ENCODE assay signal across 8 cellular contexts in genomic region chr11:44286268-44286880, GRCh38. TPM values are rescaled to one million over a fixed set of nuclear protein-coding genes. Genes with fewer than 3 reads are reported as not detected.
DNase-seq lines count a peak whose midpoint lies in the region; ATAC-seq and TF ChIP-seq lines count a peak whose summit lies in the region.

No MANE protein-coding gene starts in this region.

- H3K4me2 ChIP-seq in fibroblast of lung (ENCODE audit: extremely low read depth, insufficient read depth, low read length) (no peak overlapping the region), osteoblast (ENCODE audit: insufficient read depth, low read length) (no peak overlapping the region)

- H3K4me1 ChIP-seq in fibroblast of lung (ENCODE audit: control insufficient read depth, extremely low read depth, insufficient read depth, low read length): no peaks in the 10 kb centered on the region
- peaks cover 12% of the 10 kb centered on the region for H3K4me1 ChIP-seq in osteoblast (ENCODE audit: insufficient read depth, low read length)
- no peaks in the 10 kb centered on the region for H3K4me1 ChIP-seq in aorta (ENCODE audit: control insufficient read depth in 1 of 2, insufficient read depth in 2 of 2, low read length in 2 of 2)

- H3K27me3 ChIP-seq in fibroblast of lung (ENCODE audit: control insufficient read depth, insufficient read depth, low read length) (no peaks in the 10 kb centered on the region), osteoblast (ENCODE audit: insufficient read depth, low read length) (no peaks in the 10 kb centered on the region), aorta (ENCODE audit: control insufficient read depth in 1 of 2, insufficient read depth in 2 of 2, low read length in 1 of 2) (no peaks in the 10 kb centered on the region)

- no peak overlapping the region for H3K4me3 ChIP-seq in fibroblast of lung (replicated peaks in 1 of 4; ENCODE audit: control extremely low read depth in 1 of 4, insufficient read depth in 1 of 4, low read depth in 3 of 4, low read length in 4 of 4)
- no peak overlapping the region for H3K4me3 ChIP-seq in osteoblast (ENCODE audit: insufficient read depth, low read length)
- no peak overlapping the region for H3K4me3 ChIP-seq in aorta (ENCODE audit: low read length in 2 of 2)

- H4K20me1 ChIP-seq in fibroblast of lung (ENCODE audit: control insufficient read depth, extremely low read depth, insufficient read depth, low read length) (no peaks in the 10 kb centered on the region), osteoblast (ENCODE audit: insufficient read depth, low read length) (no peaks in the 10 kb centered on the region)

- intact Hi-C loops in aorta (cut with DNase I): loop anchor here (1.0 to 10.0 kb wide), 3 partner anchors 152 to 252 kb away; no protein-coding TSS in a partner anchor

- ATAC-seq in HG03354 (IDR thresholded peaks at IDR 0.05; ENCODE audit: poor library complexity, severe bottlenecking, unreplicated experiment) (peak; percentile 74), aorta (ENCODE audit: low FRiP score) (peak; percentile 76), GM19452 (IDR thresholded peaks at IDR 0.05; ENCODE audit: unreplicated experiment) (no peak)

- no peak overlapping the region for H3K27ac ChIP-seq in fibroblast of lung (ENCODE audit: insufficient read depth, low read length)
- no peak overlapping the region for H3K27ac ChIP-seq in osteoblast (ENCODE audit: low read depth, low read length)
- no peak overlapping the region for H3K27ac ChIP-seq in aorta (ENCODE audit: low read depth in 1 of 2, low read length in 2 of 2)

- H2AFZ ChIP-seq in fibroblast of lung (ENCODE audit: low read length) (no peak overlapping the region), osteoblast (ENCODE audit: low read length) (peak overlapping the region; percentile 63)

- H3K9me3 ChIP-seq in fibroblast of lung (ENCODE audit: control insufficient read depth, insufficient read depth, low read depth, low read length) (no peaks in the 10 kb centered on the region), osteoblast (ENCODE audit: low read depth, low read length) (no peaks in the 10 kb centered on the region), aorta (ENCODE audit: control insufficient read depth, low read length) (no peaks in the 10 kb centered on the region)

- H3K9ac ChIP-seq in fibroblast of lung (ENCODE audit: insufficient read depth, low read length): no peak overlapping the region

- DNase-seq in EL (peak; percentile 66), NOMO-1 treated with dmso at 0.1 percent for 144 hours (lab: John Stamatoyannopoulos, UW; ENCODE audit: unreplicated experiment) (peak; percentile 34), activated T-cell treated with anti-CD3 and anti-CD28 coated beads for 1 hour (ENCODE audit: low read depth) (peak; percentile 42), fibroblast of lung (ENCODE audit: low read depth in 2 of 2) (peak; percentile 31 to 57), osteoblast (ENCODE audit: insufficient read length, low spot score, missing footprints) (peak; percentile 95), aorta (peak in 1 of 2 donors; percentile 86)

- WGBS in aorta, 2 donors: 50 to 54% methylated on average over 10 of the region's 10 CpGs

- H3K79me2 ChIP-seq in fibroblast of lung (ENCODE audit: control insufficient read depth, insufficient read depth, low read length) (no peaks in the 10 kb centered on the region), osteoblast (ENCODE audit: insufficient read depth, low read length) (no peaks in the 10 kb centered on the region)

- TF ChIP-seq CTCF in fibroblast of lung (conservative IDR thresholded peaks at IDR 0.05 in 1 of 2, IDR thresholded peaks at IDR 0.05 in 1 of 2; ENCODE audit: low read depth in 1 of 2, low read length in 2 of 2) (peak; percentile 88 to 93), osteoblast (IDR thresholded peaks at IDR 0.05; ENCODE audit: extremely low read depth, low read depth, low read length) (peak; percentile 96)

- H3K36me3 ChIP-seq in fibroblast of lung (ENCODE audit: control insufficient read depth, insufficient read depth, low read length) (no peaks in the 10 kb centered on the region), osteoblast (ENCODE audit: insufficient read depth, low read length) (no peaks in the 10 kb centered on the region), aorta (ENCODE audit: control insufficient read depth in 1 of 2, insufficient read depth in 2 of 2, low read length in 1 of 2) (no peaks in the 10 kb centered on the region)

RNA-seq across cellular contexts. Expression of gene ALX4, which starts 23.6 kb away (rescaled TPM):
- total RNA-seq in fibroblast of lung (not detected in 2 replicates), osteoblast (under 0.01 and 0.29 TPM in 2 replicates), aorta (under 1 TPM in 1 of 2 donors, not detected in 1; 0.06 TPM)
- polyA plus RNA-seq in fibroblast of lung (not detected in 2 replicates), aorta (under 1 TPM in 1 of 2 donors, not detected in 1; 0.13 TPM)
- polyA plus RNA-seq in fibroblast of lung (2012): not detected in 2 replicates
- not detected in 2 replicates for polyA minus RNA-seq in fibroblast of lung (ENCODE audit: low replicate concordance)
